ENCODE assay signal across 1 cellular context in genomic region chr6:32627831-32628230, GRCh38.
TF ChIP-seq lines count a peak whose summit lies in the region.

No MANE protein-coding gene starts in this region.

TF ChIP-seq in HepG2, 621 proteins besides CTCF, POLR2A, EP300 and RAD21:
- TF ChIP-seq, protein P1, sequence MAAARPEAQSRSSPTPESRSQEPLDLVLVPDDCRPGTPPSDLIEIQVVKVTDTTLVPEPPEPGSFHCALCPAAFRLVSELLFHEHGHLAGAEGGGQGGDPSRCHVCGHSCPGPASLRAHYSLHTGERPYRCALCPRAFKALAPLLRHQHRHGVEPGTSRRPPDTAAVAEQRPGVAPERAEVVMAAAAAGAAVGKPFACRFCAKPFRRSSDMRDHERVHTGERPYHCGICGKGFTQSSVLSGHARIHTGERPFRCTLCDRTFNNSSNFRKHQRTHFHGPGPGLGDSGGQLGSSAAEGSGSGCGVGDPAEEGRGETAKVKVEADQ (CRISPR knock-in tag; IDR thresholded peaks at IDR 0.05; ENCODE audit: borderline replicate concordance): no peak
- no peak for TF ChIP-seq GLI4 (CRISPR knock-in tag; IDR thresholded peaks at IDR 0.05; ENCODE audit: borderline replicate concordance)
